ENCODE assay signal across 1 cellular context in the genomic region with DNA sequence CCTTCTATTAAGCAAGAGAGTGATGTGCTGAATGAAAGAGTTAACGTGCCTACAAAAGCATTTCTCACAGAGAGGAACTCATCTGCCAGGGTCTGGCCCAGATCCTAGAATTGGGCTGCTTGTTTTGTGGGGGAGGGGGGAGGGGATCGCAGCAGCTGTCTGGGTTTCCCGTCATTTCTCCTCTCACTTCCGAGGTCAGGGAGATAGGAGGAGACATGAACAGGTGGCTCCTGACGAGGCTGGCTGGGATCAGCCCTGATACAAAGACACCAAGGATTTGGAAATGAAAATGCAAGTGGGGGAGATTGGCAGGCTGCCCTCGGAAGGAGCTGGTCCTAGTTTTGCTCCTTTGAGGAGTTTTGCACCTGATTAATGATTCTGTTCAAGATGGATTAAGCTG.
TF ChIP-seq lines count a peak whose summit lies in the region.

No MANE protein-coding gene starts in this region.

TF ChIP-seq in GM12878, 131 proteins besides CTCF, POLR2A, EP300 and RAD21 (continued from another document):
- TF ChIP-seq, protein P1, sequence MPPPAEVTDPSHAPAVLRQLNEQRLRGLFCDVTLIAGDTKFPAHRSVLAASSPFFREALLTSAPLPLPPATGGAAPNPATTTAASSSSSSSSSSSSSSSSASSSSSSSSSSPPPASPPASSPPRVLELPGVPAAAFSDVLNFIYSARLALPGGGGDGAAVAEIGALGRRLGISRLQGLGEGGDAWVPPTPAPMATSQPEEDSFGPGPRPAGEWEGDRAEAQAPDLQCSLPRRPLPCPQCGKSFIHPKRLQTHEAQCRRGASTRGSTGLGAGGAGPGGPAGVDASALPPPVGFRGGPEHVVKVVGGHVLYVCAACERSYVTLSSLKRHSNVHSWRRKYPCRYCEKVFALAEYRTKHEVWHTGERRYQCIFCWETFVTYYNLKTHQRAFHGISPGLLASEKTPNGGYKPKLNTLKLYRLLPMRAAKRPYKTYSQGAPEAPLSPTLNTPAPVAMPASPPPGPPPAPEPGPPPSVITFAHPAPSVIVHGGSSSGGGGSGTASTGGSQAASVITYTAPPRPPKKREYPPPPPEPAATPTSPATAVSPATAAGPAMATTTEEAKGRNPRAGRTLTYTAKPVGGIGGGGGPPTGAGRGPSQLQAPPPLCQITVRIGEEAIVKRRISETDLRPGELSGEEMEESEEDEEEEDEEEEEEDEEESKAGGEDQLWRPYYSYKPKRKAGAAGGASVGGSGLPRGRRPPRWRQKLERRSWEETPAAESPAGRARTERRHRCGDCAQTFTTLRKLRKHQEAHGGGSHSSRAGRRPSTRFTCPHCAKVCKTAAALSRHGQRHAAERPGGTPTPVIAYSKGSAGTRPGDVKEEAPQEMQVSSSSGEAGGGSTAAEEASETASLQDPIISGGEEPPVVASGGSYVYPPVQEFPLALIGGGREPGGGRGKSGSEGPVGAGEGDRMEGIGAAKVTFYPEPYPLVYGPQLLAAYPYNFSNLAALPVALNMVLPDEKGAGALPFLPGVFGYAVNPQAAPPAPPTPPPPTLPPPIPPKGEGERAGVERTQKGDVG (CRISPR knock-in tag; IDR thresholded peaks at IDR 0.05): no peak
- no peak for TF ChIP-seq RBBP5 (conservative IDR thresholded peaks at IDR 0.05)
- TF ChIP-seq POU2F2 (IDR thresholded peaks at IDR 0.05; ENCODE audit: borderline replicate concordance, low read depth, low read length): no peak
- no peak for TF ChIP-seq SREBF1 (IDR thresholded peaks at IDR 0.05; ENCODE audit: low read length)
- no peak for TF ChIP-seq NR2C1 (IDR thresholded peaks at IDR 0.05)
- TF ChIP-seq SMARCA5 (IDR thresholded peaks at IDR 0.05): no peak
- TF ChIP-seq TCF3 (IDR thresholded peaks at IDR 0.05; ENCODE audit: borderline replicate concordance, insufficient read depth, low read depth, low read length): no peak
- TF ChIP-seq CHD1 (IDR thresholded peaks at IDR 0.05; ENCODE audit: low read depth, low read length): no peak
- TF ChIP-seq BCL11A (IDR thresholded peaks at IDR 0.05; ENCODE audit: low read depth, low read length): no peak
- no peak for TF ChIP-seq MTA2 (IDR thresholded peaks at IDR 0.05; ENCODE audit: low read depth)
- TF ChIP-seq, protein P2, sequence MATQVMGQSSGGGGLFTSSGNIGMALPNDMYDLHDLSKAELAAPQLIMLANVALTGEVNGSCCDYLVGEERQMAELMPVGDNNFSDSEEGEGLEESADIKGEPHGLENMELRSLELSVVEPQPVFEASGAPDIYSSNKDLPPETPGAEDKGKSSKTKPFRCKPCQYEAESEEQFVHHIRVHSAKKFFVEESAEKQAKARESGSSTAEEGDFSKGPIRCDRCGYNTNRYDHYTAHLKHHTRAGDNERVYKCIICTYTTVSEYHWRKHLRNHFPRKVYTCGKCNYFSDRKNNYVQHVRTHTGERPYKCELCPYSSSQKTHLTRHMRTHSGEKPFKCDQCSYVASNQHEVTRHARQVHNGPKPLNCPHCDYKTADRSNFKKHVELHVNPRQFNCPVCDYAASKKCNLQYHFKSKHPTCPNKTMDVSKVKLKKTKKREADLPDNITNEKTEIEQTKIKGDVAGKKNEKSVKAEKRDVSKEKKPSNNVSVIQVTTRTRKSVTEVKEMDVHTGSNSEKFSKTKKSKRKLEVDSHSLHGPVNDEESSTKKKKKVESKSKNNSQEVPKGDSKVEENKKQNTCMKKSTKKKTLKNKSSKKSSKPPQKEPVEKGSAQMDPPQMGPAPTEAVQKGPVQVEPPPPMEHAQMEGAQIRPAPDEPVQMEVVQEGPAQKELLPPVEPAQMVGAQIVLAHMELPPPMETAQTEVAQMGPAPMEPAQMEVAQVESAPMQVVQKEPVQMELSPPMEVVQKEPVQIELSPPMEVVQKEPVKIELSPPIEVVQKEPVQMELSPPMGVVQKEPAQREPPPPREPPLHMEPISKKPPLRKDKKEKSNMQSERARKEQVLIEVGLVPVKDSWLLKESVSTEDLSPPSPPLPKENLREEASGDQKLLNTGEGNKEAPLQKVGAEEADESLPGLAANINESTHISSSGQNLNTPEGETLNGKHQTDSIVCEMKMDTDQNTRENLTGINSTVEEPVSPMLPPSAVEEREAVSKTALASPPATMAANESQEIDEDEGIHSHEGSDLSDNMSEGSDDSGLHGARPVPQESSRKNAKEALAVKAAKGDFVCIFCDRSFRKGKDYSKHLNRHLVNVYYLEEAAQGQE (IDR thresholded peaks at IDR 0.05; ENCODE audit: low read depth, low read length): no peak
- no peak for TF ChIP-seq NFXL1 (IDR thresholded peaks at IDR 0.05; ENCODE audit: borderline replicate concordance)
- TF ChIP-seq, protein P3, sequence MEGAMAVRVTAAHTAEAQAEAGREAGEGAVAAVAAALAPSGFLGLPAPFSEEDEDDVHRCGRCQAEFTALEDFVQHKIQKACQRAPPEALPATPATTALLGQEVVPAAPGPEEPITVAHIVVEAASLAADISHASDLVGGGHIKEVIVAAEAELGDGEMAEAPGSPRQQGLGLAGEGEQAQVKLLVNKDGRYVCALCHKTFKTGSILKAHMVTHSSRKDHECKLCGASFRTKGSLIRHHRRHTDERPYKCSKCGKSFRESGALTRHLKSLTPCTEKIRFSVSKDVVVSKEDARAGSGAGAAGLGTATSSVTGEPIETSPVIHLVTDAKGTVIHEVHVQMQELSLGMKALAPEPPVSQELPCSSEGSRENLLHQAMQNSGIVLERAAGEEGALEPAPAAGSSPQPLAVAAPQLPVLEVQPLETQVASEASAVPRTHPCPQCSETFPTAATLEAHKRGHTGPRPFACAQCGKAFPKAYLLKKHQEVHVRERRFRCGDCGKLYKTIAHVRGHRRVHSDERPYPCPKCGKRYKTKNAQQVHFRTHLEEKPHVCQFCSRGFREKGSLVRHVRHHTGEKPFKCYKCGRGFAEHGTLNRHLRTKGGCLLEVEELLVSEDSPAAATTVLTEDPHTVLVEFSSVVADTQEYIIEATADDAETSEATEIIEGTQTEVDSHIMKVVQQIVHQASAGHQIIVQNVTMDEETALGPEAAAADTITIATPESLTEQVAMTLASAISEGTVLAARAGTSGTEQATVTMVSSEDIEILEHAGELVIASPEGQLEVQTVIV (IDR thresholded peaks at IDR 0.05; ENCODE audit: borderline replicate concordance, partially characterized antibody): no peak
- TF ChIP-seq, protein P4, sequence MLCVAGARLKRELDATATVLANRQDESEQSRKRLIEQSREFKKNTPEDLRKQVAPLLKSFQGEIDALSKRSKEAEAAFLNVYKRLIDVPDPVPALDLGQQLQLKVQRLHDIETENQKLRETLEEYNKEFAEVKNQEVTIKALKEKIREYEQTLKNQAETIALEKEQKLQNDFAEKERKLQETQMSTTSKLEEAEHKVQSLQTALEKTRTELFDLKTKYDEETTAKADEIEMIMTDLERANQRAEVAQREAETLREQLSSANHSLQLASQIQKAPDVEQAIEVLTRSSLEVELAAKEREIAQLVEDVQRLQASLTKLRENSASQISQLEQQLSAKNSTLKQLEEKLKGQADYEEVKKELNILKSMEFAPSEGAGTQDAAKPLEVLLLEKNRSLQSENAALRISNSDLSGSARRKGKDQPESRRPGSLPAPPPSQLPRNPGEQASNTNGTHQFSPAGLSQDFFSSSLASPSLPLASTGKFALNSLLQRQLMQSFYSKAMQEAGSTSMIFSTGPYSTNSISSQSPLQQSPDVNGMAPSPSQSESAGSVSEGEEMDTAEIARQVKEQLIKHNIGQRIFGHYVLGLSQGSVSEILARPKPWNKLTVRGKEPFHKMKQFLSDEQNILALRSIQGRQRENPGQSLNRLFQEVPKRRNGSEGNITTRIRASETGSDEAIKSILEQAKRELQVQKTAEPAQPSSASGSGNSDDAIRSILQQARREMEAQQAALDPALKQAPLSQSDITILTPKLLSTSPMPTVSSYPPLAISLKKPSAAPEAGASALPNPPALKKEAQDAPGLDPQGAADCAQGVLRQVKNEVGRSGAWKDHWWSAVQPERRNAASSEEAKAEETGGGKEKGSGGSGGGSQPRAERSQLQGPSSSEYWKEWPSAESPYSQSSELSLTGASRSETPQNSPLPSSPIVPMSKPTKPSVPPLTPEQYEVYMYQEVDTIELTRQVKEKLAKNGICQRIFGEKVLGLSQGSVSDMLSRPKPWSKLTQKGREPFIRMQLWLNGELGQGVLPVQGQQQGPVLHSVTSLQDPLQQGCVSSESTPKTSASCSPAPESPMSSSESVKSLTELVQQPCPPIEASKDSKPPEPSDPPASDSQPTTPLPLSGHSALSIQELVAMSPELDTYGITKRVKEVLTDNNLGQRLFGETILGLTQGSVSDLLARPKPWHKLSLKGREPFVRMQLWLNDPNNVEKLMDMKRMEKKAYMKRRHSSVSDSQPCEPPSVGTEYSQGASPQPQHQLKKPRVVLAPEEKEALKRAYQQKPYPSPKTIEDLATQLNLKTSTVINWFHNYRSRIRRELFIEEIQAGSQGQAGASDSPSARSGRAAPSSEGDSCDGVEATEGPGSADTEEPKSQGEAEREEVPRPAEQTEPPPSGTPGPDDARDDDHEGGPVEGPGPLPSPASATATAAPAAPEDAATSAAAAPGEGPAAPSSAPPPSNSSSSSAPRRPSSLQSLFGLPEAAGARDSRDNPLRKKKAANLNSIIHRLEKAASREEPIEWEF (IDR thresholded peaks at IDR 0.05; ENCODE audit: insufficient replicate concordance, low read depth, low read length): no peak
- TF ChIP-seq MTA3 (IDR thresholded peaks at IDR 0.05; ENCODE audit: borderline replicate concordance, low read length): no peak
- TF ChIP-seq ASH2L (IDR thresholded peaks at IDR 0.05; ENCODE audit: borderline replicate concordance, low read depth): no peak
